Comparison of ENCODE assay signal across 16 cellular contexts in the genomic region with DNA sequence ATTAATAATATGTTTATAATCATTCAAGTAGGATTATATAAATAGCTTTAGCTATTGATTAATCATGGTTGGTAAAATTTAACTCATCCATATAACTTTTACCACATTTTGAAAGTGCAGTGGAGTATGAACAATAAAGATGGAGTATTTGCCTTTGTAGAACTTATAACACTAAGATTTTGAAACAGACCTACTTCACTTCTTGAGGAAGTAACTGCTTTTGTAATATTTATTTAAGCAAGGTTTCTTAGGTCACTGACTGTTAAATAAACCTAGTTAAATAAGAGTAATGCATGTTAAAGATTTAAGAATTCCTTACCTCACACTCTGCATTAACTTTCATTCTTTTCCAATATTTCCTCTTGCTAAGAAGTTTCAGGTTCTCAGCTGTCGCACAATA.
DNase-seq lines count a peak whose midpoint lies in the region; ATAC-seq, FAIRE-seq and TF ChIP-seq lines count a peak whose summit lies in the region.
"Had no signal": no experiment of that assay in that cellular context is flagged by ENCODE, and none has a peak within 500 bp of the region (broad histone marks: within the 10 kb centered on the region; RNA-seq: fewer than 3 reads in every experiment).

No MANE protein-coding gene starts in this region.

- H3K27me3 ChIP-seq in astrocyte (ENCODE audit: insufficient read depth, low read length) = no peaks in the 10 kb centered on the region
- no peaks in the 10 kb centered on the region for H3K27me3 ChIP-seq in left lung
- no peaks in the 10 kb centered on the region for H3K27me3 ChIP-seq in tibial artery

- H2AFZ ChIP-seq in astrocyte (ENCODE audit: low read depth, low read length) = no peak overlapping the region

- no peaks in the 10 kb centered on the region for H3K9me3 Mint-ChIP-seq in astrocyte (ENCODE audit: unreplicated experiment)
- H3K9me3 Mint-ChIP-seq in stimulated activated effector memory CD8-positive, alpha-beta T cell treated with anti-CD3 and anti-CD28 coated beads, Interleukin-12 subunit alpha, Interleukin-12 subunit beta, amount 100 ng/mL, for 72 hours = no peaks in the 10 kb centered on the region
- H3K9me3 Mint-ChIP-seq: HFFc6 had no signal

- H3K79me2 ChIP-seq in astrocyte (ENCODE audit: insufficient read depth, low read length) = no peaks in the 10 kb centered on the region

- intact Hi-C loops in left lung (cut with DNase I) = no loop called here
- intact Hi-C loops in tibial artery (cut with DNase I; ENCODE audit: low total_unique reads) = no loop called here

- ATAC-seq in left lung (peak; percentile 76), HG03378 (IDR thresholded peaks at IDR 0.05; ENCODE audit: unreplicated experiment) (no peak)
- ATAC-seq in stimulated activated effector memory CD8-positive, alpha-beta T cell treated with anti-CD3 and anti-CD28 coated beads, Interleukin-12 subunit alpha, Interleukin-12 subunit beta, amount 100 ng/mL, for 72 hours = no peak

- no peak overlapping the region for H3K27ac Mint-ChIP-seq in astrocyte (ENCODE audit: unreplicated experiment)
- H3K27ac Mint-ChIP-seq in stimulated activated effector memory CD8-positive, alpha-beta T cell treated with anti-CD3 and anti-CD28 coated beads, Interleukin-12 subunit alpha, Interleukin-12 subunit beta, amount 100 ng/mL, for 72 hours = no peak overlapping the region
- H3K27ac Mint-ChIP-seq: B cell; CD4-positive, alpha-beta T cell; HFFc6 had no signal

- H3K9ac ChIP-seq in astrocyte (ENCODE audit: low read length) = no peak overlapping the region

- no peaks in the 10 kb centered on the region for H3K4me1 ChIP-seq in astrocyte (ENCODE audit: insufficient read depth, low read length)
- H3K4me1 ChIP-seq in left lung = no peaks in the 10 kb centered on the region
- H3K4me1 ChIP-seq in tibial artery = no peaks in the 10 kb centered on the region

- no peak for FAIRE-seq in astrocyte (lab: Jason Lieb, UNC)
- FAIRE-seq: GM18507 had no signal

- H3K4me2 ChIP-seq in astrocyte (ENCODE audit: low read length) = no peak overlapping the region

- H3K4me3 ChIP-seq in astrocyte (ENCODE audit: insufficient read depth, low read depth, low read length) (no peak overlapping the region), left lung (no peak overlapping the region), tibial artery (no peak overlapping the region)

- no peaks in the 10 kb centered on the region for H3K36me3 Mint-ChIP-seq in astrocyte (ENCODE audit: low read depth, unreplicated experiment)
- no peaks in the 10 kb centered on the region for H3K36me3 Mint-ChIP-seq in stimulated activated effector memory CD8-positive, alpha-beta T cell treated with anti-CD3 and anti-CD28 coated beads, Interleukin-12 subunit alpha, Interleukin-12 subunit beta, amount 100 ng/mL, for 72 hours

- no peak overlapping the region for H3K4me3 Mint-ChIP-seq in astrocyte (ENCODE audit: unreplicated experiment)
- H3K4me3 Mint-ChIP-seq in stimulated activated effector memory CD8-positive, alpha-beta T cell treated with anti-CD3 and anti-CD28 coated beads, Interleukin-12 subunit alpha, Interleukin-12 subunit beta, amount 100 ng/mL, for 72 hours = no peak overlapping the region
- H3K4me3 Mint-ChIP-seq: B cell; CD4-positive, alpha-beta T cell; HFFc6 had no signal

- no peaks in the 10 kb centered on the region for H3K27me3 Mint-ChIP-seq in astrocyte (ENCODE audit: low read depth, unreplicated experiment)
- H3K27me3 Mint-ChIP-seq: B cell; CD4-positive, alpha-beta T cell had no signal

- peak; percentile 10 for DNase-seq in SKM-1 treated with dmso at 0.1 percent for 144 hours (lab: John Stamatoyannopoulos, UW; ENCODE audit: unreplicated experiment)
- DNase-seq in SKM-1 (lab: John Stamatoyannopoulos, UW; ENCODE audit: unreplicated experiment) = no peak
- DNase-seq in astrocyte (ENCODE audit: low read depth) = peak; percentile 1
- no peak for DNase-seq in left lung
- no peak for DNase-seq in tibial artery
- DNase-seq in stimulated activated effector memory CD8-positive, alpha-beta T cell treated with anti-CD3 and anti-CD28 coated beads, Interleukin-12 subunit alpha, Interleukin-12 subunit beta, amount 100 ng/mL, for 72 hours (ENCODE audit: low spot score in 2 of 2) = no peak
- no peak for DNase-seq in retina
- DNase-seq: C1 segment of cervical spinal cord; CD4-positive, alpha-beta T cell; HCEC 1CT; HFFc6 had no signal

- no peaks in the 10 kb centered on the region for H4K20me1 ChIP-seq in astrocyte (ENCODE audit: insufficient read depth, low read length)

- H3K27ac ChIP-seq in astrocyte (ENCODE audit: low read depth, low read length) (no peak overlapping the region), left lung (peak overlapping the region in 1 of 2 donors; percentile 18), tibial artery (no peak overlapping the region)
- H3K27ac ChIP-seq: 22Rv1, HL-60 had no signal

- H3K9me3 ChIP-seq in astrocyte (ENCODE audit: insufficient read depth, low read depth, low read length) (no peaks in the 10 kb centered on the region), left lung (peaks cover 0 to 7% of the 10 kb centered on the region in 2 donors), tibial artery (no peaks in the 10 kb centered on the region)

- H3K36me3 ChIP-seq in astrocyte (ENCODE audit: insufficient read depth, low read length) (no peaks in the 10 kb centered on the region), left lung (no peaks in the 10 kb centered on the region), tibial artery (no peaks in the 10 kb centered on the region)

- TF ChIP-seq CTCF in astrocyte (IDR thresholded peaks at IDR 0.05; ENCODE audit: insufficient read depth, low read depth, low read length) (no peak), left lung (IDR thresholded peaks at IDR 0.05) (no peak), tibial artery (IDR thresholded peaks at IDR 0.05) (no peak)

- H3K4me1 Mint-ChIP-seq in astrocyte (ENCODE audit: low read depth, unreplicated experiment) = no peaks in the 10 kb centered on the region
- no peaks in the 10 kb centered on the region for H3K4me1 Mint-ChIP-seq in stimulated activated effector memory CD8-positive, alpha-beta T cell treated with anti-CD3 and anti-CD28 coated beads, Interleukin-12 subunit alpha, Interleukin-12 subunit beta, amount 100 ng/mL, for 72 hours

Comparison
In these comparisons a context has a peak if more than half of its experiments do, and no peak if none do; other contexts are left out.
1. DNase-seq: peak in SKM-1 treated with dmso at 0.1 percent for 144 hours (single experiment) and astrocyte (single experiment); none in SKM-1 (single experiment), left lung (0 of 2), tibial artery (0 of 2), stimulated activated effector memory CD8-positive, alpha-beta T cell treated with anti-CD3 and anti-CD28 coated beads, Interleukin-12 subunit alpha, Interleukin-12 subunit beta, amount 100 ng/mL, for 72 hours (0 of 2) and retina (single experiment).